ENCODE assay signal across 8 cellular contexts in genomic region chr15:67835349-67836133, GRCh38. TPM values are rescaled to one million over a fixed set of nuclear protein-coding genes. Genes with fewer than 3 reads are reported as not detected.
A peak's percentile ranks its signal among the peaks of the same experiment; 100 is the strongest.
DNase-seq lines count a peak whose midpoint lies in the region; ATAC-seq and TF ChIP-seq lines count a peak whose summit lies in the region.

No MANE protein-coding gene starts in this region.

- no peak for ATAC-seq in HG03460 (IDR thresholded peaks at IDR 0.05; ENCODE audit: unreplicated experiment)

- H3K27ac Mint-ChIP-seq in chondrocyte (ENCODE audit: unreplicated experiment) = no peak overlapping the region

- H3K36me3 Mint-ChIP-seq in chondrocyte (ENCODE audit: low read depth) = no peaks in the 10 kb centered on the region

- no peaks in the 10 kb centered on the region for H3K9me3 Mint-ChIP-seq in chondrocyte (ENCODE audit: low read depth)

- H3K4me3 ChIP-seq in AG04450 (ENCODE audit: low read depth, low read length) = peak overlapping the region; percentile 35
- H3K4me3 ChIP-seq in HFF-Myc (replicated peaks; ENCODE audit: low read depth, low read length) = peak overlapping the region; percentile 16
- peak overlapping the region; percentile 28 to 61 for H3K4me3 ChIP-seq in muscle layer of colon (ENCODE audit: low read depth in 1 of 2, low read length in 2 of 2)

- CTCF ChIA-PET in AG04450 (lab: Charles Lee) = interaction anchor here (0.6 to 5.3 kb wide), 41 partner anchors 21 to 890 kb away, joined by 3 to 52 read pairs (median 3); no protein-coding TSS in a partner anchor

- H3K4me1 Mint-ChIP-seq in chondrocyte (ENCODE audit: low read depth) = peaks cover 40% of the 10 kb centered on the region

- TF ChIP-seq CTCF in AG04450 (IDR thresholded peaks at IDR 0.05; ENCODE audit: low read depth, low read length) (no peak), HFF-Myc (IDR thresholded peaks at IDR 0.05; ENCODE audit: low read depth, low read length, missing control alignments) (no peak), chondrocyte (IDR thresholded peaks at IDR 0.05) (no peak)

- H3K9me3 ChIP-seq in AG04450 (ENCODE audit: control insufficient read depth, insufficient read depth, low read length) (peaks cover 9% of the 10 kb centered on the region; the same call in 1 of the 2 replicates), muscle layer of colon (ENCODE audit: low read length) (no peaks in the 10 kb centered on the region)

- peak overlapping the region; percentile 49 for H3K4me3 Mint-ChIP-seq in chondrocyte (ENCODE audit: unreplicated experiment)

- POLR2A ChIA-PET in AG04450 (lab: Yijun Ruan, JAX) = interaction anchor here (0.7 kb wide), 1 partner anchor 794 kb away, joined by 3 read pairs; no protein-coding TSS in a partner anchor

- H3K36me3 ChIP-seq in muscle layer of colon (ENCODE audit: insufficient read depth, low read length) = no peaks in the 10 kb centered on the region

- peaks cover 39% of the 10 kb centered on the region for H3K27me3 Mint-ChIP-seq in chondrocyte (ENCODE audit: low read depth)

- no peak for DNase-seq in AG04450 (ENCODE audit: low read depth, low spot score)
- DNase-seq in HFF-Myc (ENCODE audit: extremely low read depth, low read depth) = no peak
- DNase-seq in chondrocyte (ENCODE audit: low spot score) = no peak
- no peak for DNase-seq in D341Med (ENCODE audit: low spot score)
- DNase-seq in globus pallidus (ENCODE audit: low spot score) = no peak
- no peak for DNase-seq in islet precursor cell

- H3K27ac ChIP-seq in AG04450 (ENCODE audit: low read depth, low read length) (no peak overlapping the region), muscle layer of colon (ENCODE audit: low read depth, low read length) (no peak overlapping the region)

- H3K27me3 ChIP-seq in AG04450 (ENCODE audit: control insufficient read depth, insufficient read depth, low read length) = peaks cover 62% of the 10 kb centered on the region
- peaks cover 46 to 56% of the 10 kb centered on the region in 2 donors for H3K27me3 ChIP-seq in muscle layer of colon (ENCODE audit: control insufficient read depth in 1 of 2, insufficient read depth in 2 of 2, low read length in 2 of 2)

- H3K4me1 ChIP-seq in muscle layer of colon (ENCODE audit: insufficient read depth, low read length) = peaks cover 38% of the 10 kb centered on the region

- no peak overlapping the region for H3K9ac ChIP-seq in muscle layer of colon (ENCODE audit: low read length)

RNA-seq across cellular contexts. Expression of gene RNU6-1, which starts 4.3 kb away (rescaled TPM):
- polyA plus RNA-seq in AG04450 (2011; rRNA removed) = not detected in 2 replicates
- under 0.01 TPM in 1 of 2 replicates, not detected in the other for polyA minus RNA-seq in AG04450 (2011; rRNA and poly(A)+ RNA removed)
- not detected in 3 replicates for total RNA-seq in chondrocyte

RNA-seq across cellular contexts. Expression of gene SKOR1, which starts 10.2 kb away (rescaled TPM):
- 0.02 TPM in 2 replicates for polyA plus RNA-seq in AG04450 (2011; rRNA removed)
- polyA minus RNA-seq in AG04450 (2011; rRNA and poly(A)+ RNA removed) = not detected in 2 replicates
- 0.15 to 0.27 TPM (median 0.22 TPM) in 3 replicates for total RNA-seq in chondrocyte
